Comparison of ENCODE assay signal across 8 cellular contexts in genomic region chr2:42492691-42493467, GRCh38. TPM values are rescaled to one million over a fixed set of nuclear protein-coding genes. Genes with fewer than 3 reads are reported as not detected.
DNase-seq lines count a peak whose midpoint lies in the region; ATAC-seq and TF ChIP-seq lines count a peak whose summit lies in the region.

No MANE protein-coding gene starts in this region.

- CTCF ChIA-PET in Caco-2 (lab: Charles Lee) = interaction anchor here (0.6 to 0.7 kb wide), 4 partner anchors 10 to 1282 kb away, joined by 3 to 6 read pairs (median 4); no protein-coding TSS in a partner anchor

- intact Hi-C loops in Caco-2 (cut with micrococcal nuclease; ENCODE audit: unreplicated experiment) = no loop called here

- H3K9me3 ChIP-seq in Caco-2 (no peaks in the 10 kb centered on the region), subcutaneous abdominal adipose tissue (ENCODE audit: control insufficient read depth in 5 of 5, low read length in 5 of 5) (no peaks in the 10 kb centered on the region)

- H3K27me3 ChIP-seq in Caco-2 (replicated peaks; ENCODE audit: control insufficient read depth, insufficient read depth, low read length) (no peaks in the 10 kb centered on the region), subcutaneous abdominal adipose tissue (ENCODE audit: control insufficient read depth in 5 of 5, insufficient read depth in 4 of 5, low read length in 5 of 5) (peaks cover 9 to 19% (median 13%) of the 10 kb centered on the region in 5 donors)

- no peaks in the 10 kb centered on the region for H3K27me3 Mint-ChIP-seq in Caco-2 (ENCODE audit: insufficient read depth, unreplicated experiment)
- peaks cover 1% of the 10 kb centered on the region for H3K27me3 Mint-ChIP-seq in activated naive CD4-positive, alpha-beta T cell treated with anti-CD3 and anti-CD28 coated beads, Interleukin-2, amount 50 U/mL, for 24 hours
- H3K27me3 Mint-ChIP-seq in HFFc6 (ENCODE audit: insufficient read depth) = peaks cover 18% of the 10 kb centered on the region

- BruUV-seq in Caco-2 (replicated peaks; lab: Mats Ljungman, UMichigan) = no TSS peak

- H3K4me3 ChIP-seq in Caco-2 (ENCODE audit: low read depth, low read length) (peak overlapping the region; percentile 48; the same call in 1 of the 2 replicates), subcutaneous abdominal adipose tissue (ENCODE audit: low read depth in 1 of 5, low read length in 5 of 5) (peak overlapping the region in 4 of 5 donors; percentile 11 to 72 (median 64))

- H3K4me1 Mint-ChIP-seq in Caco-2 (ENCODE audit: low read depth, unreplicated experiment) (no peaks in the 10 kb centered on the region), HFFc6 (ENCODE audit: low read depth) (peaks cover 12% of the 10 kb centered on the region)
- peaks cover 11% of the 10 kb centered on the region for H3K4me1 Mint-ChIP-seq in activated naive CD4-positive, alpha-beta T cell treated with anti-CD3 and anti-CD28 coated beads, Interleukin-2, amount 50 U/mL, for 24 hours

- no peaks in the 10 kb centered on the region for H3K9me3 Mint-ChIP-seq in Caco-2 (ENCODE audit: unreplicated experiment)
- H3K9me3 Mint-ChIP-seq in activated naive CD4-positive, alpha-beta T cell treated with anti-CD3 and anti-CD28 coated beads, Interleukin-2, amount 50 U/mL, for 24 hours = no peaks in the 10 kb centered on the region
- no peaks in the 10 kb centered on the region for H3K9me3 Mint-ChIP-seq in HFFc6

- H3K36me3 ChIP-seq in Caco-2 (ENCODE audit: control insufficient read depth, insufficient read depth, low read length) = no peaks in the 10 kb centered on the region
- no peaks in the 10 kb centered on the region for H3K36me3 ChIP-seq in subcutaneous abdominal adipose tissue (ENCODE audit: control insufficient read depth in 5 of 5, insufficient read depth in 5 of 5, low read length in 5 of 5)

- DNase-seq in Caco-2 (peak in 1 of 2 experiments; percentile 30), NCI-H748 treated with DMSO at 0.1 percent for 48 hours (lab: John Stamatoyannopoulos, UW) (peak; percentile 15), lung microvascular endothelial cell (ENCODE audit: low read depth in 2 of 2) (peak; percentile 4 to 8), T1000 (lab: John Stamatoyannopoulos, UW) (no peak), HFFc6 (no peak)

- no peak overlapping the region for H3K9ac ChIP-seq in subcutaneous abdominal adipose tissue (ENCODE audit: low read length in 5 of 5)

- H3K27ac ChIP-seq in subcutaneous abdominal adipose tissue (ENCODE audit: low read depth, low read length) = no peak overlapping the region

- TF ChIP-seq CTCF in Caco-2 (IDR thresholded peaks at IDR 0.05; ENCODE audit: insufficient read depth in 1 of 2, low read depth in 1 of 2, low read length in 1 of 2, severe bottlenecking in 1 of 2, unreplicated experiment in 1 of 2) = no peak
- TF ChIP-seq CTCF in HFFc6 (IDR thresholded peaks at IDR 0.05) = no peak

- POLR2A ChIA-PET in Caco-2 (lab: Charles Lee) = interaction anchor here (0.5 to 0.6 kb wide), 6 partner anchors 18 to 715 kb away, joined by 3 to 7 read pairs (median 4); no protein-coding TSS in a partner anchor

- H3K4me3 Mint-ChIP-seq in Caco-2 (ENCODE audit: unreplicated experiment) (peak overlapping the region; percentile 54), HFFc6 (no peak overlapping the region)
- peak overlapping the region; percentile 71 for H3K4me3 Mint-ChIP-seq in activated naive CD4-positive, alpha-beta T cell treated with anti-CD3 and anti-CD28 coated beads, Interleukin-2, amount 50 U/mL, for 24 hours

- no peaks in the 10 kb centered on the region for H3K36me3 Mint-ChIP-seq in Caco-2 (ENCODE audit: insufficient read depth, unreplicated experiment)
- H3K36me3 Mint-ChIP-seq in activated naive CD4-positive, alpha-beta T cell treated with anti-CD3 and anti-CD28 coated beads, Interleukin-2, amount 50 U/mL, for 24 hours = peaks cover 2% of the 10 kb centered on the region
- no peaks in the 10 kb centered on the region for H3K36me3 Mint-ChIP-seq in HFFc6 (ENCODE audit: low read depth)

- ATAC-seq in GM21717 (IDR thresholded peaks at IDR 0.05; ENCODE audit: unreplicated experiment) = no peak

- no peaks in the 10 kb centered on the region for H3K4me1 ChIP-seq in Caco-2
- H3K4me1 ChIP-seq in subcutaneous abdominal adipose tissue (ENCODE audit: control insufficient read depth in 5 of 5, insufficient read depth in 5 of 5, low read length in 5 of 5) = peaks cover 3 to 20% (median 16%) of the 10 kb centered on the region in 5 donors

- H3K27ac Mint-ChIP-seq in Caco-2 (ENCODE audit: unreplicated experiment) = no peak overlapping the region
- no peak overlapping the region for H3K27ac Mint-ChIP-seq in activated naive CD4-positive, alpha-beta T cell treated with anti-CD3 and anti-CD28 coated beads, Interleukin-2, amount 50 U/mL, for 24 hours
- H3K27ac Mint-ChIP-seq in HFFc6 = no peak overlapping the region

RNA-seq across cellular contexts. Expression of gene KCNG3, which starts 0.9 kb away (rescaled TPM):
- total RNA-seq in Caco-2 (2022) = 1.0 and 1.1 TPM in 2 replicates
- not detected in 2 replicates for total RNA-seq in lung microvascular endothelial cell
- total RNA-seq in HFFc6 (2021; fragmentation: NEBNext Ultra II Directional; extraction: Animal tissue kit (Norgen Biotek cat#: 25700)) = not detected

Comparison
In these comparisons a context has a peak if more than half of its experiments do, and no peak if none do; other contexts are left out.
1. DNase-seq: peak in NCI-H748 treated with DMSO at 0.1 percent for 48 hours (single experiment) and lung microvascular endothelial cell (2 of 2); none in T1000 (single experiment) and HFFc6 (single experiment).